ENCODE assay signal across 2 cellular contexts in the genomic region with DNA sequence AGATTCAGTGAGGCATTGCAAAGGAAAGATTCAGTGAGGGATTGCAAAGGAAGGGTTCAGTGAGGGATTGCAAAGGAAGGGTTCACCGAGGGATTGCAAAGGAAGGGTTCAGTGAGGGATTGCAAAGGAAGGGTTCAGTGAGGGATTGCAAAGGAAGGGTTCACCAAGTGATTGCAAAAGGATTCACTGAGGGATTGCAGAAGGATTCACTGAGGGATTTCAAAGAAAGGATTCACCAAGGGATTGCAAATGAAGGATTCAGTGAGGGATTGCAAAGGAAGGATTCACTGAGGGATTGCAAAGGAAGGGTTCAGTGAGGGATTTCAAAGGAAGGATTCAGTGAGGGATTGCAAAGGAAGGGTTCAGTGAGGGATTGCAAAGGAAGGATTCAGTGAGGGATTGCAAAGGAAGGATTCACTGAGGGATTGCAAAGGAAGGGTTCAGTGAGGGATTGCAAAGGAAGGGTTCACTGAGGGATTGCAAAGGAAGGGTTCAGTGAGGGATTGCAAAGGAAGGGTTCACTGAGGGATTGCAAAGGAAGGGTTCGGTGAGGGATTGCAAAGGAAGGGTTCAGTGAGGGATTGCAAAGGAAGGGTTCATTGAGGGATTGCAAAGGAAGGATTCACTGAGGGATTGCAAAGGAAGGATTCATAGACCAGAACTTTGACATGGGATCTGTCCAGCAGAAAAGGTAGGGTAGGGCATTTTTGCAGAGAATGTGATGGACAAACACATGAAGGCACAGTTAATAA.
TF ChIP-seq lines count a peak whose summit lies in the region.

No MANE protein-coding gene starts in this region.

TF ChIP-seq in HEK293, 187 proteins besides CTCF, POLR2A, EP300 and RAD21:
- peak; percentile 94 for TF ChIP-seq SETDB1 (IDR thresholded peaks at IDR 0.05; ENCODE audit: insufficient read length, low read length)

TF ChIP-seq in K562, 482 proteins besides CTCF, POLR2A, EP300 and RAD21:
- peak; percentile 95 for TF ChIP-seq ZNF445 (CRISPR knock-in tag; IDR thresholded peaks at IDR 0.05; ENCODE audit: low read depth)
- 0 out of 2 replicates have a peak, but pooled peaks have one; percentile 14 for TF ChIP-seq CBX5 (IDR thresholded peaks at IDR 0.05; ENCODE audit: borderline replicate concordance, low read depth)
- peak; percentile 52; the same call in 1 of the 2 replicates for TF ChIP-seq ZEB2 (IDR thresholded peaks at IDR 0.05)
- peak in 1 of 2 experiments; percentile 34; a peak in 1 of 4 replicates for TF ChIP-seq TRIM24 (IDR thresholded peaks at IDR 0.05)
- TF ChIP-seq, protein P1, sequence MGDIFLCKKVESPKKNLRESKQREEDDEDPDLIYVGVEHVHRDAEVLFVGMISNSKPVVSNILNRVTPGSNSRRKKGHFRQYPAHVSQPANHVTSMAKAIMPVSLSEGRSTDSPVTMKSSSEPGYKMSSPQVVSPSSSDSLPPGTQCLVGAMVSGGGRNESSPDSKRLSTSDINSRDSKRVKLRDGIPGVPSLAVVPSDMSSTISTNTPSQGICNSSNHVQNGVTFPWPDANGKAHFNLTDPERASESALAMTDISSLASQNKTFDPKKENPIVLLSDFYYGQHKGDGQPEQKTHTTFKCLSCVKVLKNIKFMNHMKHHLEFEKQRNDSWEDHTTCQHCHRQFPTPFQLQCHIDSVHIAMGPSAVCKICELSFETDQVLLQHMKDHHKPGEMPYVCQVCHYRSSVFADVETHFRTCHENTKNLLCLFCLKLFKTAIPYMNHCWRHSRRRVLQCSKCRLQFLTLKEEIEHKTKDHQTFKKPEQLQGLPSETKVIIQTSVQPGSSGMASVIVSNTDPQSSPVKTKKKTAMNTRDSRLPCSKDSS (IDR thresholded peaks at IDR 0.05; ENCODE audit: low read depth, partially characterized antibody) = peak; percentile 39
- peak; percentile 84; the same call in 1 of the 2 replicates for TF ChIP-seq TRIM28 (IDR thresholded peaks at IDR 0.05)
TF ChIP-seq in K562: peak in this region for 6; not testable (repeated sequence) for 476.
